1 cellular context compared by ENCODE assay signal in genomic region chr6:78489874-78490273, GRCh38.
TF ChIP-seq lines count a peak whose summit lies in the region.

No MANE protein-coding gene starts in this region.

TF ChIP-seq in GM23338, 12 proteins besides CTCF, POLR2A, EP300 and RAD21 (continued from another document):
- TF ChIP-seq, protein P1, sequence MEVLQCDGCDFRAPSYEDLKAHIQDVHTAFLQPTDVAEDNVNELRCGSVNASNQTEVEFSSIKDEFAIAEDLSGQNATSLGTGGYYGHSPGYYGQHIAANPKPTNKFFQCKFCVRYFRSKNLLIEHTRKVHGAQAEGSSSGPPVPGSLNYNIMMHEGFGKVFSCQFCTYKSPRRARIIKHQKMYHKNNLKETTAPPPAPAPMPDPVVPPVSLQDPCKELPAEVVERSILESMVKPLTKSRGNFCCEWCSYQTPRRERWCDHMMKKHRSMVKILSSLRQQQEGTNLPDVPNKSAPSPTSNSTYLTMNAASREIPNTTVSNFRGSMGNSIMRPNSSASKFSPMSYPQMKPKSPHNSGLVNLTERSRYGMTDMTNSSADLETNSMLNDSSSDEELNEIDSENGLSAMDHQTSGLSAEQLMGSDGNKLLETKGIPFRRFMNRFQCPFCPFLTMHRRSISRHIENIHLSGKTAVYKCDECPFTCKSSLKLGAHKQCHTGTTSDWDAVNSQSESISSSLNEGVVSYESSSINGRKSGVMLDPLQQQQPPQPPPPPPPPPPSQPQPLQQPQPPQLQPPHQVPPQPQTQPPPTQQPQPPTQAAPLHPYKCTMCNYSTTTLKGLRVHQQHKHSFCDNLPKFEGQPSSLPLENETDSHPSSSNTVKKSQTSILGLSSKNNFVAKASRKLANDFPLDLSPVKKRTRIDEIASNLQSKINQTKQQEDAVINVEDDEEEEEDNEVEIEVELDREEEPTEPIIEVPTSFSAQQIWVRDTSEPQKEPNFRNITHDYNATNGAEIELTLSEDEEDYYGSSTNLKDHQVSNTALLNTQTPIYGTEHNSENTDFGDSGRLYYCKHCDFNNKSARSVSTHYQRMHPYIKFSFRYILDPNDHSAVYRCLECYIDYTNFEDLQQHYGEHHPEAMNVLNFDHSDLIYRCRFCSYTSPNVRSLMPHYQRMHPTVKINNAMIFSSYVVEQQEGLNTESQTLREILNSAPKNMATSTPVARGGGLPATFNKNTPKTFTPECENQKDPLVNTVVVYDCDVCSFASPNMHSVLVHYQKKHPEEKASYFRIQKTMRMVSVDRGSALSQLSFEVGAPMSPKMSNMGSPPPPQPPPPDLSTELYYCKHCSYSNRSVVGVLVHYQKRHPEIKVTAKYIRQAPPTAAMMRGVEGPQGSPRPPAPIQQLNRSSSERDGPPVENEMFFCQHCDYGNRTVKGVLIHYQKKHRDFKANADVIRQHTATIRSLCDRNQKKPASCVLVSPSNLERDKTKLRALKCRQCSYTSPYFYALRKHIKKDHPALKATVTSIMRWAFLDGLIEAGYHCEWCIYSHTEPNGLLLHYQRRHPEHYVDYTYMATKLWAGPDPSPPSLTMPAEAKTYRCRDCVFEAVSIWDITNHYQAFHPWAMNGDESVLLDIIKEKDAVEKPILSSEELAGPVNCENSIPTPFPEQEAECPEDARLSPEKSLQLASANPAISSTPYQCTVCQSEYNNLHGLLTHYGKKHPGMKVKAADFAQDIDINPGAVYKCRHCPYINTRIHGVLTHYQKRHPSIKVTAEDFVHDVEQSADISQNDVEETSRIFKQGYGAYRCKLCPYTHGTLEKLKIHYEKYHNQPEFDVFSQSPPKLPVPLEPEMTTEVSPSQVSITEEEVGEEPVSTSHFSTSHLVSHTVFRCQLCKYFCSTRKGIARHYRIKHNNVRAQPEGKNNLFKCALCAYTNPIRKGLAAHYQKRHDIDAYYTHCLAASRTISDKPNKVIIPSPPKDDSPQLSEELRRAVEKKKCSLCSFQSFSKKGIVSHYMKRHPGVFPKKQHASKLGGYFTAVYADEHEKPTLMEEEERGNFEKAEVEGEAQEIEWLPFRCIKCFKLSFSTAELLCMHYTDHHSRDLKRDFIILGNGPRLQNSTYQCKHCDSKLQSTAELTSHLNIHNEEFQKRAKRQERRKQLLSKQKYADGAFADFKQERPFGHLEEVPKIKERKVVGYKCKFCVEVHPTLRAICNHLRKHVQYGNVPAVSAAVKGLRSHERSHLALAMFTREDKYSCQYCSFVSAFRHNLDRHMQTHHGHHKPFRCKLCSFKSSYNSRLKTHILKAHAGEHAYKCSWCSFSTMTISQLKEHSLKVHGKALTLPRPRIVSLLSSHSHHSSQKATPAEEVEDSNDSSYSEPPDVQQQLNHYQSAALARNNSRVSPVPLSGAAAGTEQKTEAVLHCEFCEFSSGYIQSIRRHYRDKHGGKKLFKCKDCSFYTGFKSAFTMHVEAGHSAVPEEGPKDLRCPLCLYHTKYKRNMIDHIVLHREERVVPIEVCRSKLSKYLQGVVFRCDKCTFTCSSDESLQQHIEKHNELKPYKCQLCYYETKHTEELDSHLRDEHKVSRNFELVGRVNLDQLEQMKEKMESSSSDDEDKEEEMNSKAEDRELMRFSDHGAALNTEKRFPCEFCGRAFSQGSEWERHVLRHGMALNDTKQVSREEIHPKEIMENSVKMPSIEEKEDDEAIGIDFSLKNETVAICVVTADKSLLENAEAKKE (CRISPR knock-in tag; IDR thresholded peaks at IDR 0.05), result no peak
- TF ChIP-seq ZNF114 (CRISPR knock-in tag; IDR thresholded peaks at IDR 0.05) (no peak), ZNF331 (CRISPR knock-in tag; IDR thresholded peaks at IDR 0.05; ENCODE audit: low read depth) (no peak)
